In genomic region chr1:164576311-164577271, GRCh38 we compare ENCODE assay signal across 10 cellular contexts. TPM values are rescaled to one million over a fixed set of nuclear protein-coding genes. Genes with fewer than 3 reads are reported as not detected.
DNase-seq lines count a peak whose midpoint lies in the region; FAIRE-seq and TF ChIP-seq lines count a peak whose summit lies in the region.
"Had no signal": no experiment of that assay in that cellular context is flagged by ENCODE, and none has a peak within 500 bp of the region (broad histone marks: within the 10 kb centered on the region; RNA-seq: fewer than 3 reads in every experiment).

No MANE protein-coding gene starts in this region.

- intact Hi-C loops in testis (cut with DNase I; ENCODE audit: low total_unique reads) = no loop called here

- H3K27ac ChIP-seq in testis = peak overlapping the region in 1 of 2 donors; percentile 60

- DNase-seq in fibroblast of gingiva (ENCODE audit: low read depth) = peak; percentile 83
- peak; percentile 32 for DNase-seq in medulla oblongata (ENCODE audit: extremely low spot score)
- peak; percentile 47 for DNase-seq in testis
- DNase-seq in RCC 7860 (ENCODE audit: low spot score) = no peak
- no peak for DNase-seq in NCI-H446 treated with DMSO at 0.1 percent for 48 hours (lab: John Stamatoyannopoulos, UW)
- no peak for DNase-seq in Kasumi-1 (lab: John Stamatoyannopoulos, UW)
- DNase-seq in NCI-H128 (lab: John Stamatoyannopoulos, UW; ENCODE audit: unreplicated experiment) = no peak
- DNase-seq: KBM-7, mucosa of descending colon had no signal

- H3K9me3 ChIP-seq in testis = no peaks in the 10 kb centered on the region
- H3K9me3 ChIP-seq: mucosa of descending colon had no signal

- no peaks in the 10 kb centered on the region for H3K27me3 ChIP-seq in testis

- no peaks in the 10 kb centered on the region for H3K36me3 ChIP-seq in testis (ENCODE audit: low read depth, missing control alignments)

- FAIRE-seq in RCC 7860 (lab: Jason Lieb, UNC) = no peak

- H3K4me1 ChIP-seq in testis = peaks cover 4% of the 10 kb centered on the region

- TF ChIP-seq CTCF in testis (IDR thresholded peaks at IDR 0.05) = no peak

- peak overlapping the region; percentile 42 to 49 for H3K4me3 ChIP-seq in testis
- H3K4me3 ChIP-seq: mucosa of descending colon had no signal

- TF ChIP-seq POLR2A in testis (IDR thresholded peaks at IDR 0.05) = no peak

- 37 to 38% methylated on average over 22 to 64 of the region's 64 CpGs for WGBS in testis, 2 donors

TF ChIP-seq in PFSK-1, 5 proteins besides CTCF, POLR2A, EP300 and RAD21:
- TF ChIP-seq TAF1 (IDR thresholded peaks at IDR 0.05; ENCODE audit: borderline replicate concordance, insufficient read depth, low read length) (no peak), SIN3A (IDR thresholded peaks at IDR 0.05; ENCODE audit: borderline replicate concordance, insufficient read depth, low read length) (peak; percentile 63; the same call in 1 of the 2 replicates)

RNA-seq across cellular contexts. Expression of gene PBX1, which starts 17.6 kb away (rescaled TPM):
- polyA plus RNA-seq in PFSK-1 (2012; ENCODE audit: insufficient read length, low read depth) = 16.1 TPM
- total RNA-seq in testis = 10 to 100 TPM; 20.3 to 25.0 TPM
- polyA plus RNA-seq in testis (ENCODE audit: insufficient read depth, low read depth, low replicate concordance) = 20.2 TPM

Comparison
In these comparisons a context has a peak if more than half of its experiments do, and no peak if none do; other contexts are left out.
1. DNase-seq: peak in fibroblast of gingiva (single experiment), medulla oblongata (single experiment) and testis (single experiment); none in RCC 7860 (single experiment), NCI-H446 treated with DMSO at 0.1 percent for 48 hours (single experiment), Kasumi-1 (0 of 2) and NCI-H128 (single experiment).